10 cellular contexts compared by ENCODE assay signal in the genomic region with DNA sequence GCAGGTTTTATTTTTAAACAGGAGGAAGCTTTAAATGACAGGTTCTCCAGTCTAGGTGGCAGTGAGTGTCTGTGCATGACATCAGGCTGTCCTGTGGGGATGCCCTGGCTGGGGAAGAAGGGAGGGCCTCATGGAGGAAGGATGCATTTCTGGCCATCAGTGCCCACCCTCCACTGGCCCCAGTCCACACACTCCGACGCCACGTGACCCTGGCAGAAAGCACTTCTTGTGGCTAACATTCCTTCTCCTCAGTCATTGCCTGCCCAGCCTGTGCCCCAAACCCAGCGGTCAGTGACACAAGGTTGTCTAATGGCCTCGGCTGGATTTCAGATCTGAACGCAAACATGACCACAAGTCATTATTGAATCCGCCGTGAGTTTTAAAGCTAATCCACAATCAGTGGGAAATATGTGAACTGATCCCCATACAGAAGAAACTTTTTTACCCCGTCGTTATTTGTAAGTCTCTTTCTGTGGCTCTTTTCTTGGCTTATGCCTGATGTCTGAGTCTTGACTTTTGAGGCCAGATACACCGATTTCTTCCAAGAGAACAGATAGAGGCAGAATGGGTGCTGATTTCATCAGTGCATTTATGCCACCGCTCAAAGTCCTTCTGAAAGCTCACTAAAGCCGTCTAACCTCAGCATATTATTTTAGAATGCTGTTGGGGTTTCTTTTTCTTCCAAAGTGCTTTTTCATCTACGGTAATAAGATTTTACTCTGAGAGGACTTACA. TPM values are rescaled to one million over a fixed set of nuclear protein-coding genes. Genes with fewer than 3 reads are reported as not detected.
DNase-seq lines count a peak whose midpoint lies in the region; ATAC-seq and TF ChIP-seq lines count a peak whose summit lies in the region.
"Had no signal": no experiment of that assay in that cellular context is flagged by ENCODE, and none has a peak within 500 bp of the region (broad histone marks: within the 10 kb centered on the region; RNA-seq: fewer than 3 reads in every experiment).

No MANE protein-coding gene starts in this region.

- 54 to 58% methylated on average over 6 to 14 of the region's 14 CpGs for WGBS in transverse colon (ENCODE audit: low coverage in 1 of 2), 2 donors

- H3F3A ChIP-seq in PC-3 (ENCODE audit: low read length, unreplicated experiment) = peaks cover 91% of the 10 kb centered on the region

- H3K4me3 Mint-ChIP-seq in T-helper 17 cell = no peak overlapping the region

- POLR2A ChIA-PET in PC-3 (lab: Charles Lee; ENCODE audit: unreplicated experiment) = interaction anchor here (0.5 kb wide), 1 partner anchor 280 kb away, joined by 3 read pairs; no protein-coding TSS in a partner anchor

- H3K4me2 ChIP-seq in PC-3 (ENCODE audit: low read length) = no peak overlapping the region

- H3K9me2 ChIP-seq in PC-3 (replicated peaks; ENCODE audit: low read length) = no peaks in the 10 kb centered on the region

- no peaks in the 10 kb centered on the region for H3K36me3 Mint-ChIP-seq in T-helper 17 cell (ENCODE audit: low read depth)

- H3K27ac ChIP-seq in PC-3 (ENCODE audit: low read length) (peak overlapping the region; percentile 72), epithelial cell of prostate (peak overlapping the region; percentile 81), mucosa of rectum (ENCODE audit: low read depth in 2 of 2, low read length in 2 of 2) (peak overlapping the region; percentile 84 to 85), transverse colon (peak overlapping the region; percentile 80 to 90 (median 85))
- H3K27ac ChIP-seq: cardiac muscle cell had no signal

- no peak for TF ChIP-seq POLR2A in transverse colon (IDR thresholded peaks at IDR 0.05)

- TF ChIP-seq CTCF in PC-3 (conservative IDR thresholded peaks at IDR 0.05; ENCODE audit: low read depth, low read length) = no peak
- TF ChIP-seq CTCF in transverse colon (IDR thresholded peaks at IDR 0.05) = no peak

- no peak for TF ChIP-seq EP300 in transverse colon (IDR thresholded peaks at IDR 0.05; ENCODE audit: low read depth)

- H3K36me3 ChIP-seq in PC-3 (ENCODE audit: low read depth, low read length) (peaks cover 99% of the 10 kb centered on the region), mucosa of rectum (ENCODE audit: control insufficient read depth in 2 of 2, insufficient read depth in 2 of 2, low read length in 2 of 2) (no peaks in the 10 kb centered on the region), transverse colon (no peaks in the 10 kb centered on the region)
- H3K36me3 ChIP-seq: cardiac muscle cell had no signal

- intact Hi-C loops in PC-3 (cut with micrococcal nuclease) (no loop called here), transverse colon (cut with DNase I; ENCODE audit: low total_unique reads) (no loop called here)

- no peaks in the 10 kb centered on the region; the same call in 1 of the 2 replicates for H3K4me1 ChIP-seq in PC-3 (ENCODE audit: insufficient read depth, low read length)
- H3K4me1 ChIP-seq in mucosa of rectum (ENCODE audit: control insufficient read depth in 2 of 2, insufficient read depth in 2 of 2, low read length in 2 of 2) = peaks cover 31 to 35% of the 10 kb centered on the region in 2 donors
- H3K4me1 ChIP-seq in transverse colon = peaks cover 17 to 50% (median 29%) of the 10 kb centered on the region in 4 donors

- H3K9me3 ChIP-seq in PC-3 (ENCODE audit: low read length) (no peaks in the 10 kb centered on the region), mucosa of rectum (ENCODE audit: control insufficient read depth in 2 of 2, low read length in 2 of 2) (no peaks in the 10 kb centered on the region), transverse colon (no peaks in the 10 kb centered on the region), T-helper 17 cell (ENCODE audit: control insufficient read depth, low read length, poor library complexity, severe bottlenecking) (no peaks in the 10 kb centered on the region)

- H3K27me3 ChIP-seq in PC-3 (ENCODE audit: low read length) (no peaks in the 10 kb centered on the region), mucosa of rectum (ENCODE audit: control insufficient read depth in 2 of 2, insufficient read depth in 2 of 2, low read length in 2 of 2) (no peaks in the 10 kb centered on the region), transverse colon (no peaks in the 10 kb centered on the region)
- H3K27me3 ChIP-seq: cardiac muscle cell had no signal

- peaks cover 2% of the 10 kb centered on the region for H3K4me1 Mint-ChIP-seq in T-helper 17 cell

- H4K20me1 ChIP-seq in PC-3 (ENCODE audit: low read length) = peaks cover 48% of the 10 kb centered on the region

- no peak overlapping the region for H3K4me3 ChIP-seq in PC-3 (ENCODE audit: low read length)
- peak overlapping the region; percentile 60 to 67 for H3K4me3 ChIP-seq in mucosa of rectum (ENCODE audit: low read length in 2 of 2)
- peak overlapping the region in 3 of 4 donors; percentile 4 to 32 (median 5) for H3K4me3 ChIP-seq in transverse colon
- H3K4me3 ChIP-seq: cardiac muscle cell had no signal

- CTCF ChIA-PET in PC-3 (lab: Charles Lee) = interaction anchor here (1.0 kb wide), 1 partner anchor 17 kb away, joined by 3 read pairs; no protein-coding TSS in a partner anchor

- no peak overlapping the region for H2AFZ ChIP-seq in PC-3 (ENCODE audit: low read length)

- ATAC-seq in PC-3 (peak; percentile 3; the same call in 1 of the 2 replicates), GM21360 (IDR thresholded peaks at IDR 0.05; ENCODE audit: unreplicated experiment) (no peak), HG02623 (IDR thresholded peaks at IDR 0.05; ENCODE audit: unreplicated experiment) (no peak), T-helper 17 cell (no peak)

- no peak for DNase-seq in PC-3
- no peak for DNase-seq in epithelial cell of prostate (ENCODE audit: low read depth, low spot score)
- DNase-seq in transverse colon = no peak
- DNase-seq in T-helper 17 cell = no peak
- DNase-seq: activated CD4-positive, alpha-beta T cell treated with anti-CD3 and anti-CD28 coated beads, Interleukin-2, amount 50 U/mL, for 1 hour; NCI-H1417 treated with DMSO at 0.1 percent for 48 hours had no signal

- H3K9ac ChIP-seq in PC-3 (ENCODE audit: low read length) = peak overlapping the region; percentile 5; the same call in 1 of the 2 replicates
- H3K9ac ChIP-seq in mucosa of rectum (ENCODE audit: low read depth in 1 of 2, low read length in 2 of 2) = peak overlapping the region; percentile 57 to 63

- H3K27me3 Mint-ChIP-seq in T-helper 17 cell = peaks cover 58% of the 10 kb centered on the region

- BruUV-seq in PC-3 (replicated peaks; lab: Mats Ljungman, UMichigan) = TSS peak; percentile 86

- no peak overlapping the region for H3K27ac Mint-ChIP-seq in T-helper 17 cell

- no peaks in the 10 kb centered on the region; the same call in 1 of the 2 replicates for H3K79me2 ChIP-seq in PC-3 (ENCODE audit: low read length)

- in situ Hi-C loops in transverse colon (cut with MboI; ENCODE audit: low pct_ligation_motif_present in 1 of 4, low pct_unique_long_range_greater_than_20kb in 1 of 4, low sequenced_read_pairs in 3 of 4) = loop anchor here (25.0 kb wide), 2 partner anchors 110 to 360 kb away; partner anchors contain the start of gene CHSY1 (in 4 of the 4)

RNA-seq across cellular contexts. Expression of gene LRRK1, which starts 17.3 kb away (rescaled TPM):
- total RNA-seq in PC-3 (2014; rRNA removed) = 7.0 and 11.4 TPM in 2 replicates
- 100 to 1,000 TPM in 2 of 4 donors, 10 to 100 TPM in 2; 52.7 to 107 (median 82.7) TPM for total RNA-seq in transverse colon
- total RNA-seq in T-helper 17 cell = 1 to 10 TPM; 1.5 to 2.1 TPM

RNA-seq across cellular contexts. Expression of gene ALDH1A3, which starts 22.2 kb away (rescaled TPM):
- total RNA-seq in PC-3 (2014; rRNA removed) (5,398 and 6,043 TPM in 2 replicates), transverse colon (10 to 100 TPM in 3 of 4 donors, 1 to 10 TPM in 1; 6.7 to 39.4 (median 17.9) TPM), T-helper 17 cell (not detected)
- total RNA-seq: cardiac muscle cell had no signal

Comparison
In these comparisons a context has a peak if more than half of its experiments do, and no peak if none do; other contexts are left out.
1. RNA of gene ALDH1A3, which starts 22.2 kb away (total RNA-seq): 5,398 to 6,043 TPM in PC-3; 6.7 to 39.4 TPM in transverse colon and not detected in T-helper 17 cell; every median in the first group is over 100 times any median in the second.
2. Peak in every context shown above with its lines, with median percentiles within 50 percentile points of each other: H3K27ac ChIP-seq.